Comparison of ENCODE assay signal across 25 cellular contexts in genomic region chr1:115652236-115652788, GRCh38. TPM values are rescaled to one million over a fixed set of nuclear protein-coding genes. Genes with fewer than 3 reads are reported as not detected.
A peak's percentile ranks its signal among the peaks of the same experiment; 100 is the strongest.
DNase-seq lines count a peak whose midpoint lies in the region; ATAC-seq and TF ChIP-seq lines count a peak whose summit lies in the region.
"Had no signal": no experiment of that assay in that cellular context is flagged by ENCODE, and none has a peak within 500 bp of the region (broad histone marks: within the 10 kb centered on the region; RNA-seq: fewer than 3 reads in every experiment).

No MANE protein-coding gene starts in this region.

- no peak overlapping the region for H3K4me3 Mint-ChIP-seq in WTC11
- H3K4me3 Mint-ChIP-seq in endodermal cell: no peak overlapping the region
- H3K4me3 Mint-ChIP-seq: CD4-positive, alpha-beta T cell had no signal

- H3K9ac ChIP-seq in endodermal cell (ENCODE audit: extremely low read depth, low read length, poor library complexity, severe bottlenecking): no peak overlapping the region
- H3K9ac ChIP-seq: BLaER1 treated with 17β-estradiol and CSF1 and Interleukin-3, amounts not matched to agents 10 nM and 100 nM had no signal

- H3K4me3 ChIP-seq in heart left ventricle (no peak overlapping the region), right atrium auricular region (no peak overlapping the region), endodermal cell (ENCODE audit: low read length) (peak overlapping the region; percentile 0)
- H3K4me3 ChIP-seq: A549; BLaER1 treated with 17β-estradiol and CSF1 and Interleukin-3, amounts not matched to agents 10 nM and 100 nM; HAP-1 had no signal

- ATAC-seq in heart left ventricle (peak; percentile 35 to 58 (median 43)), WTC11 (no peak), HG03469 (IDR thresholded peaks at IDR 0.05; ENCODE audit: unreplicated experiment) (no peak)
- ATAC-seq: A549, PC-3 had no signal

- TF ChIP-seq POLR2A in heart left ventricle (IDR thresholded peaks at IDR 0.05): no peak

- POLR2A ChIA-PET in WTC11 (lab: Charles Lee): no interaction called here

- no peak overlapping the region for H3K27ac ChIP-seq in heart left ventricle
- H3K27ac ChIP-seq in right atrium auricular region: no peak overlapping the region
- H3K27ac ChIP-seq in endodermal cell (ENCODE audit: low read depth, low read length): no peak overlapping the region
- H3K27ac ChIP-seq: A549; BLaER1 treated with 17β-estradiol and CSF1 and Interleukin-3, amounts not matched to agents 10 nM and 100 nM had no signal

- H3K9me3 ChIP-seq in heart left ventricle (no peaks in the 10 kb centered on the region), right atrium auricular region (no peaks in the 10 kb centered on the region), endodermal cell (ENCODE audit: control insufficient read depth, low read length) (no peaks in the 10 kb centered on the region)
- H3K9me3 ChIP-seq: A549, HAP-1 had no signal

- peaks cover 32% of the 10 kb centered on the region for H3K4me1 Mint-ChIP-seq in WTC11
- peaks cover 56% of the 10 kb centered on the region for H3K4me1 Mint-ChIP-seq in endodermal cell

- 51 to 82% (median 75%) methylated on average over 2 of the region's 2 CpGs for WGBS in heart left ventricle, 4 donors
- WGBS in endodermal cell (ENCODE audit: insufficient coverage in 1 of 2, insufficient read length in 1 of 2), 2 experiments: 93% methylated on average over 2 of the region's 2 CpGs; no CpG with 5 or more reads in 1 of the 2 experiments

- H3K27ac Mint-ChIP-seq in WTC11 (peak overlapping the region; percentile 37; the same call in 1 of the 2 replicates), endodermal cell (no peak overlapping the region)
- H3K27ac Mint-ChIP-seq: CD4-positive, alpha-beta T cell had no signal

- H3K4me1 ChIP-seq in heart left ventricle (peaks cover 5 to 78% (median 62%) of the 10 kb centered on the region in 12 donors), right atrium auricular region (peaks cover 0 to 55% of the 10 kb centered on the region in 2 donors), endodermal cell (ENCODE audit: control insufficient read depth, insufficient read depth, low read length) (peaks cover 31% of the 10 kb centered on the region)
- H3K4me1 ChIP-seq: HAP-1 had no signal

- TF ChIP-seq CTCF in heart left ventricle (IDR thresholded peaks at IDR 0.05) (no peak), right atrium auricular region (IDR thresholded peaks at IDR 0.05) (no peak), WTC11 (IDR thresholded peaks at IDR 0.05) (no peak), endodermal cell (conservative IDR thresholded peaks at IDR 0.05) (no peak)

- intact Hi-C loops in heart left ventricle (cut with DNase I): no loop called here

- H3K36me3 ChIP-seq in heart left ventricle (peaks cover 0 to 24% (median 16%) of the 10 kb centered on the region in 9 donors), right atrium auricular region (peaks cover 8% of the 10 kb centered on the region), endodermal cell (ENCODE audit: control insufficient read depth, insufficient read depth, low read length) (peaks cover 61% of the 10 kb centered on the region)

- peaks cover 15% of the 10 kb centered on the region for H3K36me3 Mint-ChIP-seq in WTC11
- H3K36me3 Mint-ChIP-seq in endodermal cell (ENCODE audit: low read depth): peaks cover 58% of the 10 kb centered on the region

- H3K27me3 Mint-ChIP-seq in WTC11 (ENCODE audit: low read depth) (no peaks in the 10 kb centered on the region; the same call in 1 of the 2 replicates), endodermal cell (ENCODE audit: insufficient read depth) (no peaks in the 10 kb centered on the region)
- H3K27me3 Mint-ChIP-seq: CD4-positive, alpha-beta T cell had no signal

- H3K9me3 Mint-ChIP-seq in WTC11 (no peaks in the 10 kb centered on the region), endodermal cell (no peaks in the 10 kb centered on the region)
- H3K9me3 Mint-ChIP-seq: CD4-positive, alpha-beta T cell had no signal

- DNase-seq in heart left ventricle (peak in 1 of 5 donors; percentile 38), right atrium auricular region (ENCODE audit: low spot score) (no peak), WTC11 (ENCODE audit: low spot score) (no peak), endodermal cell (peak; percentile 22), T1000 (lab: John Stamatoyannopoulos, UW) (no peak), GM19238 (ENCODE audit: insufficient read length, low spot score) (no peak)
- DNase-seq: AML-193; CD4-positive, alpha-beta T cell; DMS53; GOT3; Kasumi-1; MV-4-11; NCI-H1105; NCI-H1436 treated with DMSO at 0.1 percent for 48 hours; NCI-H1930; NCI-H2107; NCI-H524 treated with DMSO at 0.1 percent for 48 hours; NCI-H82; NK-92 treated with Interleukin-12 subunit alpha and Interleukin-12 subunit beta, amount 100 ng/mL, for 24 hours; PC-3; SHP77 had no signal

- H3K27me3 ChIP-seq in heart left ventricle (no peaks in the 10 kb centered on the region), right atrium auricular region (no peaks in the 10 kb centered on the region), endodermal cell (ENCODE audit: control insufficient read depth, insufficient read depth, low read length, poor library complexity, severe bottlenecking) (no peaks in the 10 kb centered on the region)
- H3K27me3 ChIP-seq: BLaER1 treated with 17β-estradiol and CSF1 and Interleukin-3, amounts not matched to agents 10 nM and 100 nM had no signal

- CTCF ChIA-PET in WTC11 (lab: Charles Lee): no interaction called here

TF ChIP-seq in WTC11, 78 proteins besides CTCF, POLR2A, EP300 and RAD21:
- no peak for TF ChIP-seq NFYB (CRISPR knock-in tag; conservative IDR thresholded peaks at IDR 0.05; ENCODE audit: low read depth)
- no peak for TF ChIP-seq ZNF263 (CRISPR knock-in tag; IDR thresholded peaks at IDR 0.05; ENCODE audit: low read depth)
- no peak for TF ChIP-seq IRF1 (CRISPR knock-in tag; IDR thresholded peaks at IDR 0.05)
- TF ChIP-seq MLX (CRISPR knock-in tag; IDR thresholded peaks at IDR 0.05): no peak
- TF ChIP-seq OVOL2 (CRISPR knock-in tag; IDR thresholded peaks at IDR 0.05; ENCODE audit: borderline replicate concordance): no peak
- no peak for TF ChIP-seq MYBL2 (CRISPR knock-in tag; IDR thresholded peaks at IDR 0.05)

RNA-seq across cellular contexts. Expression of gene VANGL1, which starts 10.5 kb away (rescaled TPM):
- total RNA-seq in heart left ventricle: 10 to 100 TPM in 1 of 9 donors, 1 to 10 TPM in 8; 6.2 to 11.5 (median 8.2) TPM
- polyA plus RNA-seq in heart left ventricle: 1 to 10 TPM; 1.4 to 4.4 TPM
- 1 to 10 TPM; 4.0 to 6.1 TPM for total RNA-seq in right atrium auricular region
- 13.3 to 15.8 TPM (median 13.9 TPM) in 3 replicates for total RNA-seq in WTC11 (2021)
- 10 to 100 TPM; 47.2 to 66.4 TPM for total RNA-seq in endodermal cell
- polyA plus RNA-seq in endodermal cell (2013, experiment 1 of 2): 14.6 TPM
- polyA plus RNA-seq in endodermal cell (2013, experiment 2 of 2): 16.4 TPM

Comparison
In these comparisons a context has a peak if more than half of its experiments do, and no peak if none do; other contexts are left out.
1. ATAC-seq: peak in heart left ventricle (4 of 4); none in WTC11 (single experiment) and HG03469 (single experiment).